Comparison of ENCODE assay signal across 13 cellular contexts in genomic region chr9:89356782-89357181, GRCh38.
"Had no signal": no experiment of that assay in that cellular context is flagged by ENCODE, and none has a peak within 500 bp of the region (broad histone marks: within the 10 kb centered on the region; RNA-seq: fewer than 3 reads in every experiment).

No MANE protein-coding gene starts in this region.

- H3K27me3 Mint-ChIP-seq: activated CD4-positive, alpha-beta memory T cell treated with anti-CD3 and anti-CD28 coated beads for 36 hours had no signal

- H3K27ac ChIP-seq: SK-N-MC, suprapubic skin, upper lobe of right lung had no signal

- H3K4me3 Mint-ChIP-seq: activated CD4-positive, alpha-beta memory T cell treated with anti-CD3 and anti-CD28 coated beads for 36 hours; activated T-helper 1 cell treated with anti-CD3 and anti-CD28 coated beads, Interleukin-12 subunit alpha, Interleukin-12 subunit beta, Interleukin-2, Interleukin-4 antibody, amounts not matched to agents 30 ng/mL and 10 ng/mL and 1 ng/mL, durations not matched to agents 14 hours and 24 hours and 36 hours; endodermal cell had no signal

- H3K27me3 ChIP-seq: dorsolateral prefrontal cortex, suprapubic skin, upper lobe of right lung had no signal

- H3K27ac Mint-ChIP-seq: endodermal cell had no signal

- DNase-seq: activated CD4-positive, alpha-beta memory T cell treated with anti-CD3 and anti-CD28 coated beads for 36 hours; activated CD4-positive, CD25-positive, alpha-beta regulatory T cell treated with anti-CD3 and anti-CD28 coated beads, Interleukin-2, amount 50 U/mL, for 72 hours; activated CD8-positive, alpha-beta memory T cell treated with anti-CD3 and anti-CD28 coated beads, Interleukin-2, amount 50 U/mL, for 48 hours; activated naive CD4-positive, alpha-beta T cell; dorsolateral prefrontal cortex; endodermal cell; stimulated activated CD4-positive, alpha-beta T cell treated with anti-CD3 and anti-CD28 coated beads, Interleukin-12 subunit alpha, Interleukin-12 subunit beta, amount 100 ng/mL, for 4 hours; stimulated activated CD4-positive, alpha-beta T cell treated with anti-CD3 and anti-CD28 coated beads, Interleukin-2, amount 100 ng/mL, for 24 hours; stimulated activated naive CD4-positive, alpha-beta T cell treated with Interleukin-2 at 50 U/mL for 16 hours; upper lobe of right lung had no signal

- H3K4me3 ChIP-seq: dorsolateral prefrontal cortex, SK-N-MC, suprapubic skin, upper lobe of right lung had no signal

- ATAC-seq: upper lobe of right lung had no signal

- H3K9me3 Mint-ChIP-seq: activated CD4-positive, alpha-beta memory T cell treated with anti-CD3 and anti-CD28 coated beads for 36 hours; activated T-helper 1 cell treated with anti-CD3 and anti-CD28 coated beads, Interleukin-12 subunit alpha, Interleukin-12 subunit beta, Interleukin-2, Interleukin-4 antibody, amounts not matched to agents 30 ng/mL and 10 ng/mL and 1 ng/mL, durations not matched to agents 14 hours and 24 hours and 36 hours; endodermal cell had no signal

- H3K9me3 ChIP-seq: suprapubic skin, upper lobe of right lung had no signal
